14 cellular contexts compared by ENCODE assay signal in genomic region chr7:52917982-52918578, GRCh38.
DNase-seq lines count a peak whose midpoint lies in the region; ATAC-seq, FAIRE-seq and TF ChIP-seq lines count a peak whose summit lies in the region.
"Had no signal": no experiment of that assay in that cellular context is flagged by ENCODE, and none has a peak within 500 bp of the region (broad histone marks: within the 10 kb centered on the region; RNA-seq: fewer than 3 reads in every experiment).

No MANE protein-coding gene starts in this region.

- no peak overlapping the region for H3K4me3 Mint-ChIP-seq in nephron progenitor cell
- H3K4me3 Mint-ChIP-seq: T-helper 2 cell treated with Interferon-gamma antibody and Interleukin-4, amounts not matched to agents 5 μg/mL and 100 μg/mL, for 36 hours had no signal

- no peaks in the 10 kb centered on the region for H3K36me3 Mint-ChIP-seq in nephron progenitor cell (ENCODE audit: low read depth)

- H3K36me3 ChIP-seq in GM12878 (ENCODE audit: control insufficient read depth in 2 of 2, insufficient read depth in 2 of 2, low read length in 1 of 2) (no peaks in the 10 kb centered on the region), MG63 (no peaks in the 10 kb centered on the region), small intestine (ENCODE audit: control insufficient read depth in 2 of 2, insufficient read depth in 2 of 2, low read length in 2 of 2) (no peaks in the 10 kb centered on the region)
- H3K36me3 ChIP-seq: ascending aorta had no signal

- no peak overlapping the region for H3K4me2 ChIP-seq in GM12878 (ENCODE audit: control insufficient read depth, insufficient read depth)

- RAD21 ChIA-PET in GM12878 (lab: Charles Lee; ENCODE audit: unreplicated experiment), result no interaction called here

- no peaks in the 10 kb centered on the region for H3K79me2 ChIP-seq in GM12878 (ENCODE audit: control insufficient read depth, insufficient read depth, low read length)

- BruUV-seq in GM12878 (replicated peaks; lab: Mats Ljungman, UMichigan), result no TSS peak

- H3K27me3 ChIP-seq in GM12878 (replicated peaks in 1 of 2; ENCODE audit: control insufficient read depth in 2 of 2, insufficient read depth in 2 of 2, low read length in 1 of 2) (no peaks in the 10 kb centered on the region), MG63 (no peaks in the 10 kb centered on the region), small intestine (ENCODE audit: control insufficient read depth in 2 of 2, insufficient read depth in 2 of 2, low read length in 2 of 2) (no peaks in the 10 kb centered on the region)
- H3K27me3 ChIP-seq: ascending aorta had no signal

- H3K9ac ChIP-seq in GM12878 (ENCODE audit: control insufficient read depth, insufficient read depth, low read length), result no peak overlapping the region

- H3K4me3 ChIP-seq in GM12878, result no peak overlapping the region
- no peak overlapping the region for H3K4me3 ChIP-seq in MG63
- H3K4me3 ChIP-seq in small intestine (ENCODE audit: low read depth in 1 of 2, low read length in 2 of 2), result no peak overlapping the region
- H3K4me3 ChIP-seq: ascending aorta had no signal

- no peak overlapping the region for H3K27ac Mint-ChIP-seq in nephron progenitor cell
- H3K27ac Mint-ChIP-seq: T-helper 2 cell treated with Interferon-gamma antibody and Interleukin-4, amounts not matched to agents 5 μg/mL and 100 μg/mL, for 36 hours had no signal

- SMC1A ChIA-PET in GM12878 (lab: Charles Lee; ENCODE audit: uncharacterized antibody, unreplicated experiment), result no interaction called here

- no peaks in the 10 kb centered on the region for H4K20me1 ChIP-seq in GM12878 (ENCODE audit: control insufficient read depth, insufficient read depth)

- DNase-seq in NCI-H510A treated with DMSO at 0.1 percent for 48 hours (lab: John Stamatoyannopoulos, UW), result peak; percentile 18
- DNase-seq in NCI-H510A (lab: John Stamatoyannopoulos, UW), result no peak
- DNase-seq in GM12878 (ENCODE audit: low read depth, low spot score), result no peak
- DNase-seq in nephron progenitor cell, result peak; percentile 10
- DNase-seq in MG63, result no peak
- DNase-seq in activated CD4-positive, CD25-positive, alpha-beta regulatory T cell (lab: John Stamatoyannopoulos, UW), result no peak
- no peak for DNase-seq in small intestine
- DNase-seq: GF-D8, islet precursor cell, NCI-H226, occipital lobe had no signal

- peaks cover 6% of the 10 kb centered on the region for H3K4me1 Mint-ChIP-seq in nephron progenitor cell

- 26% methylated on average over 7 of the region's 7 CpGs for WGBS in GM12878 (ENCODE audit: insufficient coverage, insufficient replicate concordance, low lambda C conversion rate, missing lambda C conversion rate)
- 54 to 63% (median 59%) methylated on average over 7 of the region's 7 CpGs for WGBS in small intestine, 3 donors

- intact Hi-C loops in GM12878 (cut with micrococcal nuclease; ENCODE audit: unreplicated experiment), result loop anchor here (5.0 kb wide), 1 partner anchor 1486 kb away; no protein-coding TSS in a partner anchor

- in situ Hi-C loops in GM12878 (cut with MboI), result no loop called here

- no peaks in the 10 kb centered on the region for H3K27me3 Mint-ChIP-seq in nephron progenitor cell (ENCODE audit: low read depth, poor library complexity)

- TF ChIP-seq POLR2A in GM12878 (IDR thresholded peaks at IDR 0.05; ENCODE audit: low read depth, low read length), result no peak

- H3K9me3 ChIP-seq in GM12878 (replicated peaks; ENCODE audit: control insufficient read depth, insufficient read depth, low read length) (no peaks in the 10 kb centered on the region), MG63 (no peaks in the 10 kb centered on the region), small intestine (ENCODE audit: control insufficient read depth, low read depth) (no peaks in the 10 kb centered on the region)
- H3K9me3 ChIP-seq: ascending aorta had no signal

- TF ChIP-seq RAD21 in GM12878 (IDR thresholded peaks at IDR 0.05; ENCODE audit: insufficient read depth, low read depth, low read length), result peak; percentile 29; the same call in 1 of the 2 replicates

- no peaks in the 10 kb centered on the region for H3K4me1 ChIP-seq in GM12878 (ENCODE audit: control insufficient read depth, insufficient read depth, low read length)
- no peaks in the 10 kb centered on the region for H3K4me1 ChIP-seq in small intestine (ENCODE audit: control insufficient read depth in 2 of 2, insufficient read depth in 1 of 2, low read depth in 1 of 2, low read length in 1 of 2)
- H3K4me1 ChIP-seq: ascending aorta had no signal

- FAIRE-seq in GM12878 (lab: Jason Lieb, UNC) (no peak), small intestine (lab: Jason Lieb, UNC) (no peak)

- CTCF ChIA-PET in GM12878 (lab: Yijun Ruan, JAX), result no interaction called here

- peak; percentile 41; the same call in 1 of the 3 replicates for ATAC-seq in GM12878

- H3K27ac ChIP-seq in GM12878 (ENCODE audit: control insufficient read depth, insufficient read depth) (no peak overlapping the region), small intestine (ENCODE audit: low read depth in 1 of 2, low read length in 1 of 2) (no peak overlapping the region)
- H3K27ac ChIP-seq: ascending aorta had no signal

- H3K9me3 Mint-ChIP-seq in nephron progenitor cell, result no peaks in the 10 kb centered on the region

- H2AFZ ChIP-seq in GM12878 (ENCODE audit: control insufficient read depth, low read depth, low read length), result no peak overlapping the region

- TF ChIP-seq EP300 in GM12878 (IDR thresholded peaks at IDR 0.05; ENCODE audit: borderline replicate concordance in 1 of 2, control insufficient read depth in 1 of 2, low read depth in 2 of 2, low read length in 2 of 2), result no peak

- peak; percentile 86 for TF ChIP-seq CTCF in LNCAP (IDR thresholded peaks at IDR 0.05)
- TF ChIP-seq CTCF in GM12878 (IDR thresholded peaks at IDR 0.05 in 2 of 3, conservative IDR thresholded peaks at IDR 0.05 in 1 of 3; ENCODE audit: control insufficient read depth in 2 of 3, extremely low read depth in 1 of 3, insufficient read depth in 1 of 3, low read depth in 3 of 3, low read length in 3 of 3), result peak; percentile 10 to 35 (median 21); a peak in 3 of 6 replicates
- peak; percentile 39 for TF ChIP-seq CTCF in nephron progenitor cell (IDR thresholded peaks at IDR 0.05)

- POLR2A ChIA-PET in GM12878 (lab: Charles Lee), result no interaction called here

TF ChIP-seq in GM12878, 131 proteins besides CTCF, POLR2A, EP300 and RAD21:
- TF ChIP-seq TCF3 (IDR thresholded peaks at IDR 0.05; ENCODE audit: borderline replicate concordance, insufficient read depth, low read depth, low read length) (no peak), SMC3 (IDR thresholded peaks at IDR 0.05; ENCODE audit: borderline replicate concordance, low read length) (peak; percentile 4; the same call in 1 of the 2 replicates), IRF4 (IDR thresholded peaks at IDR 0.05; ENCODE audit: low read depth, low read length) (no peak)

Comparison
In these comparisons a context has a peak if more than half of its experiments do, and no peak if none do; other contexts are left out.
1. DNase-seq: peak in NCI-H510A treated with DMSO at 0.1 percent for 48 hours (single experiment) and nephron progenitor cell (single experiment); none in NCI-H510A (single experiment), GM12878 (single experiment), MG63 (single experiment), activated CD4-positive, CD25-positive, alpha-beta regulatory T cell (0 of 4) and small intestine (single experiment).
2. CTCF ChIP-seq: peak in every context shown above with its lines; median percentile 86 in LNCAP; 39 in nephron progenitor cell; 21 in GM12878.